11 cellular contexts compared by ENCODE assay signal in the genomic region with DNA sequence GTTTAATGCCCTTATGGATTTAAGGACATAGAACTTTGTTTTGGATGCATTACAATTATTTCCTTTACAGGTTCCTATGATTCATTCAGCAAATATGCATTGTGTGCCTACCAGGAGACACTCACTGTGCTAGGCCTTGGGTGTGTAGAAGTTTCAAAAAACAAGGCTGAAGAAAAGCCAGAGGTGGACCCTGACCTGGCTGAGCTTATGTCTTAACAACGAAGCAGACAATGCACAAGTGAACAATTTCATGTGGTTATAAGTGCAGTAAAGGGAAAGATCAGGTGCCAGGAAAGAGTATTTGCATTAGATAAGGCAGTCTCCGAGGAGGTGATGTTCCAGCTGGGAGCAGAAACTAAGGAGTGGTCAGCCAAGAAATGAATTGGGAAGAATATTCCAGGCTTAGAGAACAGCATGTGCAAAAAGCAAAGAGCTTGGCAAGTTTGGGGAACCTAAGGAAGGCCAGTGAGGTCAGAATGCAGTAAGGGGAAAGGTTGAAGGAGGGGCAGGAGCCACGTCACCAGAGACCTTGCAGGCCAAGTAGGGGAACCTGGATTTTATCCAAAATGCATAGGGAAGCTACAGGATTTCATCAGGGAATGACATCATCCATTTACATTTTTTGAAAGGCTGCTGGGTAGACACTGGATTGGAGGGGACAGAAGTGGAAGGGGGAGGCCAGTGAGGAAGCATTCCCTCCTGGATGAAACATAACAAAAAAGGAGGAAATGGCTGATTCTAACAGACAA.
DNase-seq lines count a peak whose midpoint lies in the region; ATAC-seq and TF ChIP-seq lines count a peak whose summit lies in the region.
"Had no signal": no experiment of that assay in that cellular context is flagged by ENCODE, and none has a peak within 500 bp of the region (broad histone marks: within the 10 kb centered on the region; RNA-seq: fewer than 3 reads in every experiment).

No MANE protein-coding gene starts in this region.

- no peak overlapping the region for H3K4me3 ChIP-seq in rectal smooth muscle tissue (ENCODE audit: low read length)

- H3K4me3 Mint-ChIP-seq in HFFc6: peak overlapping the region; percentile 23
- H3K4me3 Mint-ChIP-seq in activated naive CD4-positive, alpha-beta T cell treated with anti-CD3 and anti-CD28 coated beads for 36 hours: no peak overlapping the region
- H3K4me3 Mint-ChIP-seq: activated naive CD8-positive, alpha-beta T cell treated with anti-CD3 and anti-CD28 coated beads, Interleukin-2, amount 10 ng/mL, durations not matched to agents 7 days and 5 days; T-helper 1 cell treated with Interleukin-12 subunit alpha and Interleukin-12 subunit beta and Interleukin-4 antibody, amounts not matched to agents 30 μg/mL and 1 μg/mL, for 36 hours had no signal

- TF ChIP-seq CTCF in HFFc6 (IDR thresholded peaks at IDR 0.05): no peak

- H3K9ac ChIP-seq in rectal smooth muscle tissue (ENCODE audit: low read length): no peak overlapping the region

- no peaks in the 10 kb centered on the region for H3K27me3 Mint-ChIP-seq in HFFc6 (ENCODE audit: insufficient read depth)
- H3K27me3 Mint-ChIP-seq in activated naive CD4-positive, alpha-beta T cell treated with anti-CD3 and anti-CD28 coated beads for 36 hours (ENCODE audit: low read depth): no peaks in the 10 kb centered on the region

- peaks cover 38% of the 10 kb centered on the region for H3K36me3 Mint-ChIP-seq in HFFc6 (ENCODE audit: low read depth)
- H3K36me3 Mint-ChIP-seq in activated naive CD4-positive, alpha-beta T cell treated with anti-CD3 and anti-CD28 coated beads, Interleukin-2, amount 50 U/mL, for 72 hours: no peaks in the 10 kb centered on the region
- no peaks in the 10 kb centered on the region for H3K36me3 Mint-ChIP-seq in activated naive CD4-positive, alpha-beta T cell treated with anti-CD3 and anti-CD28 coated beads for 36 hours (ENCODE audit: low read depth)
- H3K36me3 Mint-ChIP-seq: activated naive CD8-positive, alpha-beta T cell treated with anti-CD3 and anti-CD28 coated beads, Interleukin-2, amount 10 ng/mL, durations not matched to agents 7 days and 5 days had no signal

- H3K36me3 ChIP-seq in rectal smooth muscle tissue (ENCODE audit: control insufficient read depth, insufficient read depth, low read length): peaks cover 2% of the 10 kb centered on the region

- H3K9me3 Mint-ChIP-seq in HFFc6: no peaks in the 10 kb centered on the region
- H3K9me3 Mint-ChIP-seq in activated naive CD4-positive, alpha-beta T cell treated with anti-CD3 and anti-CD28 coated beads, Interleukin-2, amount 50 U/mL, for 72 hours: no peaks in the 10 kb centered on the region
- H3K9me3 Mint-ChIP-seq in activated naive CD4-positive, alpha-beta T cell treated with anti-CD3 and anti-CD28 coated beads for 36 hours: no peaks in the 10 kb centered on the region
- H3K9me3 Mint-ChIP-seq: T-helper 1 cell treated with Interleukin-12 subunit alpha and Interleukin-12 subunit beta and Interleukin-4 antibody, amounts not matched to agents 30 μg/mL and 1 μg/mL, for 36 hours had no signal

- peak overlapping the region; percentile 62 for H3K27ac ChIP-seq in rectal smooth muscle tissue (ENCODE audit: low read depth, low read length)

- CTCF ChIA-PET in activated naive CD4-positive, alpha-beta T cell treated with anti-CD3 and anti-CD28 coated beads for 36 hours (lab: Charles Lee): no interaction called here

- intact Hi-C loops in left cardiac atrium (cut with DNase I): no loop called here
- intact Hi-C loops in activated naive CD4-positive, alpha-beta T cell treated with anti-CD3 and anti-CD28 coated beads for 36 hours (cut with micrococcal nuclease): no loop called here

- H3K27me3 ChIP-seq in rectal smooth muscle tissue (ENCODE audit: control insufficient read depth, insufficient read depth, low read length): no peaks in the 10 kb centered on the region

- peak; percentile 58 to 74 for ATAC-seq in left cardiac atrium
- no peak for ATAC-seq in activated naive CD4-positive, alpha-beta T cell treated with anti-CD3 and anti-CD28 coated beads, Interleukin-2, amount 50 U/mL, for 72 hours

- H3K27ac Mint-ChIP-seq in HFFc6: peak overlapping the region; percentile 94
- no peak overlapping the region for H3K27ac Mint-ChIP-seq in activated naive CD4-positive, alpha-beta T cell treated with anti-CD3 and anti-CD28 coated beads, Interleukin-2, amount 50 U/mL, for 72 hours
- H3K27ac Mint-ChIP-seq in activated naive CD4-positive, alpha-beta T cell treated with anti-CD3 and anti-CD28 coated beads for 36 hours: no peak overlapping the region
- H3K27ac Mint-ChIP-seq: activated naive CD8-positive, alpha-beta T cell treated with anti-CD3 and anti-CD28 coated beads, Interleukin-2, amount 10 ng/mL, durations not matched to agents 7 days and 5 days; T-helper 1 cell treated with Interleukin-12 subunit alpha and Interleukin-12 subunit beta and Interleukin-4 antibody, amounts not matched to agents 30 μg/mL and 1 μg/mL, for 36 hours had no signal

- H3K4me1 ChIP-seq in rectal smooth muscle tissue (ENCODE audit: control insufficient read depth, insufficient read depth, low read length): peaks cover 20% of the 10 kb centered on the region

- no peak for DNase-seq in HFFc6
- peak; percentile 31 for DNase-seq in amniotic stem cell (lab: John Stamatoyannopoulos, UW)
- DNase-seq in left cardiac atrium: no peak
- no peak for DNase-seq in NCI-H774 (lab: John Stamatoyannopoulos, UW)
- no peak for DNase-seq in iPS-NIHi11 (ENCODE audit: low spot score)
- DNase-seq in activated naive CD4-positive, alpha-beta T cell treated with anti-CD3 and anti-CD28 coated beads, Interleukin-2, amount 50 U/mL, for 72 hours (ENCODE audit: low spot score in 2 of 2): no peak
- no peak for DNase-seq in activated naive CD4-positive, alpha-beta T cell treated with anti-CD3 and anti-CD28 coated beads for 36 hours
- DNase-seq: activated naive CD8-positive, alpha-beta T cell treated with anti-CD3 and anti-CD28 coated beads, Interleukin-2, amount 10 ng/mL, durations not matched to agents 7 days and 5 days; MM.1S had no signal

- H3K4me1 Mint-ChIP-seq in HFFc6 (ENCODE audit: low read depth): peaks cover 93% of the 10 kb centered on the region
- H3K4me1 Mint-ChIP-seq in activated naive CD4-positive, alpha-beta T cell treated with anti-CD3 and anti-CD28 coated beads for 36 hours (ENCODE audit: low read depth): no peaks in the 10 kb centered on the region
- H3K4me1 Mint-ChIP-seq: activated naive CD8-positive, alpha-beta T cell treated with anti-CD3 and anti-CD28 coated beads, Interleukin-2, amount 10 ng/mL, durations not matched to agents 7 days and 5 days had no signal

Comparison
In these comparisons a context has a peak if more than half of its experiments do, and no peak if none do; other contexts are left out.
1. ATAC-seq: peak in left cardiac atrium (2 of 2); none in activated naive CD4-positive, alpha-beta T cell treated with anti-CD3 and anti-CD28 coated beads, Interleukin-2, amount 50 U/mL, for 72 hours (0 of 2).